ENCODE assay signal across 14 cellular contexts in genomic region chr3:60294181-60294580, GRCh38.
DNase-seq lines count a peak whose midpoint lies in the region; ATAC-seq and TF ChIP-seq lines count a peak whose summit lies in the region.
"Had no signal": no experiment of that assay in that cellular context is flagged by ENCODE, and none has a peak within 500 bp of the region (broad histone marks: within the 10 kb centered on the region; RNA-seq: fewer than 3 reads in every experiment).

No MANE protein-coding gene starts in this region.

- H3K9ac ChIP-seq in BLaER1 treated with 17β-estradiol and CSF1 and Interleukin-3, amounts not matched to agents 10 nM and 100 nM = peak overlapping the region in 6 of 11 experiments; percentile 7 to 71 (median 60); a peak in 9 of 22 replicates
- H3K9ac ChIP-seq: parathyroid adenoma had no signal

- peak overlapping the region in 10 of 11 experiments; percentile 5 to 87 (median 74); a peak in 18 of 22 replicates for H3K27ac ChIP-seq in BLaER1 treated with 17β-estradiol and CSF1 and Interleukin-3, amounts not matched to agents 10 nM and 100 nM
- H3K27ac ChIP-seq: parathyroid adenoma had no signal

- H3K27ac Mint-ChIP-seq in activated CD8-positive, alpha-beta T cell treated with anti-CD3 and anti-CD28 coated beads for 36 hours = no peak overlapping the region
- no peak overlapping the region for H3K27ac Mint-ChIP-seq in T-helper 17 cell
- H3K27ac Mint-ChIP-seq: CD4-positive, alpha-beta T cell; stimulated activated naive CD8-positive, alpha-beta T cell treated with anti-CD3 and anti-CD28 coated beads, Interleukin-15, Interleukin-2, amounts not matched to agents 100 ng/mL and 50 ng/mL, for 24 hours had no signal

- no peaks in the 10 kb centered on the region for H3K36me3 ChIP-seq in BLaER1 treated with 17β-estradiol and CSF1 and Interleukin-3, amounts not matched to agents 10 nM and 100 nM
- no peaks in the 10 kb centered on the region for H3K36me3 ChIP-seq in kidney epithelial cell (ENCODE audit: control insufficient read depth, insufficient read depth, low read length)

- DNase-seq in HS-5 (ENCODE audit: low read depth) (peak; percentile 74), kidney epithelial cell (ENCODE audit: low read depth) (peak; percentile 5), RKO (ENCODE audit: low spot score) (no peak), T-helper 17 cell (no peak), GM10248 (ENCODE audit: extremely low spot score) (no peak)
- peak; percentile 17 for DNase-seq in activated CD8-positive, alpha-beta T cell treated with anti-CD3 and anti-CD28 coated beads for 36 hours
- DNase-seq in activated naive CD4-positive, alpha-beta T cell (lab: John Stamatoyannopoulos, UW) = no peak
- DNase-seq: CD4-positive, alpha-beta T cell had no signal

- CTCF ChIA-PET in activated CD8-positive, alpha-beta T cell treated with anti-CD3 and anti-CD28 coated beads for 36 hours (lab: Charles Lee) = no interaction called here
- CTCF ChIA-PET in GM10248 (lab: Yijun Ruan, JAX) = no interaction called here

- POLR2A ChIA-PET in activated CD8-positive, alpha-beta T cell treated with anti-CD3 and anti-CD28 coated beads for 36 hours (lab: Charles Lee) = no interaction called here
- POLR2A ChIA-PET in GM10248 (lab: Yijun Ruan, JAX) = no interaction called here

- no peaks in the 10 kb centered on the region for H4K20me1 ChIP-seq in BLaER1 treated with 17β-estradiol and CSF1 and Interleukin-3, amounts not matched to agents 10 nM and 100 nM

- H3K4me3 ChIP-seq in BLaER1 treated with 17β-estradiol and CSF1 and Interleukin-3, amounts not matched to agents 10 nM and 100 nM = no peak overlapping the region
- no peak overlapping the region for H3K4me3 ChIP-seq in kidney epithelial cell (ENCODE audit: low read depth, low read length)

- intact Hi-C loops in activated CD8-positive, alpha-beta T cell treated with anti-CD3 and anti-CD28 coated beads for 36 hours (cut with micrococcal nuclease) = no loop called here

- H3K9me3 Mint-ChIP-seq in activated CD8-positive, alpha-beta T cell treated with anti-CD3 and anti-CD28 coated beads for 36 hours = peaks cover 5% of the 10 kb centered on the region
- H3K9me3 Mint-ChIP-seq: central memory CD8-positive, alpha-beta T cell had no signal

- no peaks in the 10 kb centered on the region for H3K36me3 Mint-ChIP-seq in activated CD8-positive, alpha-beta T cell treated with anti-CD3 and anti-CD28 coated beads for 36 hours (ENCODE audit: low read depth)
- no peaks in the 10 kb centered on the region for H3K36me3 Mint-ChIP-seq in T-helper 17 cell (ENCODE audit: low read depth)

- peaks cover 11 to 30% (median 20%) of the 10 kb centered on the region in 11 experiments for H3K9me3 ChIP-seq in BLaER1 treated with 17β-estradiol and CSF1 and Interleukin-3, amounts not matched to agents 10 nM and 100 nM (replicated peaks in 1 of 11)
- no peaks in the 10 kb centered on the region for H3K9me3 ChIP-seq in T-helper 17 cell (ENCODE audit: control insufficient read depth, low read length, poor library complexity, severe bottlenecking)

- peaks cover 16 to 53% (median 32%) of the 10 kb centered on the region in 10 experiments for H3K4me1 ChIP-seq in BLaER1 treated with 17β-estradiol and CSF1 and Interleukin-3, amounts not matched to agents 10 nM and 100 nM
- H3K4me1 ChIP-seq: parathyroid adenoma had no signal

- peak overlapping the region; percentile 35 to 67 (median 54); a peak in 21 of 22 replicates for H3K4me2 ChIP-seq in BLaER1 treated with 17β-estradiol and CSF1 and Interleukin-3, amounts not matched to agents 10 nM and 100 nM

- peak; percentile 84 for ATAC-seq in activated CD8-positive, alpha-beta T cell treated with anti-CD3 and anti-CD28 coated beads for 36 hours
- no peak for ATAC-seq in T-helper 17 cell
- ATAC-seq: activated CD4-positive, CD25-positive, alpha-beta regulatory T cell treated with anti-CD3 and anti-CD28 coated beads, Interleukin-2, amount 50 U/mL, for 24 hours; SK-N-SH treated with all-trans-retinoic acid at 6 μM for 48 hours had no signal

- H3K4me1 Mint-ChIP-seq in activated CD8-positive, alpha-beta T cell treated with anti-CD3 and anti-CD28 coated beads for 36 hours (ENCODE audit: low read depth) = peaks cover 18% of the 10 kb centered on the region
- no peaks in the 10 kb centered on the region for H3K4me1 Mint-ChIP-seq in T-helper 17 cell

- H3K27me3 ChIP-seq in BLaER1 treated with 17β-estradiol and CSF1 and Interleukin-3, amounts not matched to agents 10 nM and 100 nM = no peaks in the 10 kb centered on the region
- no peaks in the 10 kb centered on the region for H3K27me3 ChIP-seq in kidney epithelial cell (ENCODE audit: control insufficient read depth, insufficient read depth, low read length)

- H3K27me3 Mint-ChIP-seq in activated CD8-positive, alpha-beta T cell treated with anti-CD3 and anti-CD28 coated beads for 36 hours = no peaks in the 10 kb centered on the region
- no peaks in the 10 kb centered on the region for H3K27me3 Mint-ChIP-seq in T-helper 17 cell
- H3K27me3 Mint-ChIP-seq: CD4-positive, alpha-beta T cell; central memory CD8-positive, alpha-beta T cell; stimulated activated naive CD8-positive, alpha-beta T cell treated with anti-CD3 and anti-CD28 coated beads, Interleukin-15, Interleukin-2, amounts not matched to agents 100 ng/mL and 50 ng/mL, for 24 hours had no signal

- TF ChIP-seq CTCF in activated CD8-positive, alpha-beta T cell treated with anti-CD3 and anti-CD28 coated beads for 36 hours (IDR thresholded peaks at IDR 0.05) = no peak
- TF ChIP-seq CTCF in kidney epithelial cell (IDR thresholded peaks at IDR 0.05; ENCODE audit: insufficient read depth, low read length, poor library complexity, severe bottlenecking) = no peak
- TF ChIP-seq CTCF in GM10248 (IDR thresholded peaks at IDR 0.05; ENCODE audit: control extremely low read depth, extremely low read depth, low read depth, missing control alignments) = no peak

- H3K4me3 Mint-ChIP-seq in activated CD8-positive, alpha-beta T cell treated with anti-CD3 and anti-CD28 coated beads for 36 hours = no peak overlapping the region
- no peak overlapping the region for H3K4me3 Mint-ChIP-seq in T-helper 17 cell
- H3K4me3 Mint-ChIP-seq: CD4-positive, alpha-beta T cell; central memory CD8-positive, alpha-beta T cell; stimulated activated naive CD8-positive, alpha-beta T cell treated with anti-CD3 and anti-CD28 coated beads, Interleukin-15, Interleukin-2, amounts not matched to agents 100 ng/mL and 50 ng/mL, for 24 hours had no signal

Comparison
In these comparisons a context has a peak if more than half of its experiments do, and no peak if none do; other contexts are left out.
1. DNase-seq: peak in HS-5 (single experiment), activated CD8-positive, alpha-beta T cell treated with anti-CD3 and anti-CD28 coated beads for 36 hours (single experiment) and kidney epithelial cell (single experiment); none in RKO (single experiment), T-helper 17 cell (0 of 3), GM10248 (single experiment) and activated naive CD4-positive, alpha-beta T cell (0 of 4).